8 cellular contexts compared by ENCODE assay signal in the genomic region with DNA sequence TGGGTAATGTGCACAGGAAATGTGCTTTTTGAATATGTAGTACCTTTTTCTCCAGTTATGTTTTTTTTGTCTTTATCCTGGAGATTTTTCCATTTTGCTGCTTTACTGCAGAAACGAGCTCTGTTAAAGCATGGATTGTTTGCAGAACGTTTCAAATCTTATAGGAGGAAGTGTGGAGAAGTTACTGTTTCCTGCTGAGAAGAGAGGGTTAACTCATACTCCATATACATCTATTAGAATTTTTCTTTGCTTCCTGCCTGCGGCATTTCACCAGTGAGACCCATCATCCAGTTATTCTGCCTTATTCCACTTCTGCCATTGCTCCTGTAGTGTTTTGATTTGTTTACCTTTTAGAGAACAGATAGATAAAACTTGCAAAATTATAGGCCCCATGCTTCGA. TPM values are rescaled to one million over a fixed set of nuclear protein-coding genes. Genes with fewer than 3 reads are reported as not detected.
DNase-seq lines count a peak whose midpoint lies in the region; ATAC-seq, FAIRE-seq and TF ChIP-seq lines count a peak whose summit lies in the region.

No MANE protein-coding gene starts in this region.

- no peaks in the 10 kb centered on the region for H3K9me3 ChIP-seq in A549
- H3K9me3 ChIP-seq in small intestine (ENCODE audit: control insufficient read depth, low read depth), result no peaks in the 10 kb centered on the region

- WGBS in A549 (ENCODE audit: missing lambda C conversion rate), result 3% methylated on average over 4 of the region's 4 CpGs
- WGBS in small intestine, 3 donors, result 0 to 2% (median 1%) methylated on average over 4 of the region's 4 CpGs

- no peaks in the 10 kb centered on the region for H3K36me3 ChIP-seq in small intestine (ENCODE audit: control insufficient read depth in 2 of 2, insufficient read depth in 2 of 2, low read length in 2 of 2)

- DNase-seq in A549 (ENCODE audit: low read depth in 1 of 2, low spot score in 1 of 2) (no peak), GM20000 (ENCODE audit: low spot score) (peak; percentile 14), glomerular visceral epithelial cell (ENCODE audit: extremely low spot score) (peak; percentile 28), small intestine (peak; percentile 22), KBM-7 (no peak), NCI-H1048 (lab: John Stamatoyannopoulos, UW) (no peak)

- CTCF ChIA-PET in A549 (lab: Yijun Ruan, JAX), result interaction anchor here (1.2 kb wide), 1 partner anchor 30 kb away, joined by 3 read pairs; no protein-coding TSS in a partner anchor

- no peak for TF ChIP-seq RAD21 in A549 (conservative IDR thresholded peaks at IDR 0.05 in 1 of 2, IDR thresholded peaks at IDR 0.05 in 1 of 2)

- no peak for TF ChIP-seq CTCF in A549 (IDR thresholded peaks at IDR 0.05)
- no peak for TF ChIP-seq CTCF in GM20000 (IDR thresholded peaks at IDR 0.05; ENCODE audit: extremely low read depth, missing control alignments)
- no peak for TF ChIP-seq CTCF in VCaP (conservative IDR thresholded peaks at IDR 0.05)

- in situ Hi-C loops in KBM-7 (cut with MboI; ENCODE audit: low pct_unique_long_range_greater_than_20kb, low sequenced_read_pairs), result no loop called here

- peak overlapping the region; percentile 90 for H3K4me2 ChIP-seq in A549

- H3K27me3 ChIP-seq in small intestine (ENCODE audit: control insufficient read depth in 2 of 2, insufficient read depth in 2 of 2, low read length in 2 of 2), result no peaks in the 10 kb centered on the region

- ATAC-seq in A549 (no peak), GM21717 (IDR thresholded peaks at IDR 0.05; ENCODE audit: unreplicated experiment) (no peak)

- no peak for TF ChIP-seq POLR2A in A549 (IDR thresholded peaks at IDR 0.05; ENCODE audit: low read length)

- H3K4me1 ChIP-seq in A549, result peaks cover 41% of the 10 kb centered on the region
- no peaks in the 10 kb centered on the region for H3K4me1 ChIP-seq in small intestine (ENCODE audit: control insufficient read depth in 2 of 2, insufficient read depth in 1 of 2, low read depth in 1 of 2, low read length in 1 of 2)

- H3K4me3 ChIP-seq in A549 (peak overlapping the region; percentile 68), small intestine (ENCODE audit: low read depth in 1 of 2, low read length in 2 of 2) (peak overlapping the region; percentile 77 to 97)

- peak overlapping the region; percentile 94 for H3K27ac ChIP-seq in A549
- H3K27ac ChIP-seq in VCaP, result peak overlapping the region; percentile 99
- peak overlapping the region; percentile 87 to 99 for H3K27ac ChIP-seq in small intestine (ENCODE audit: low read depth in 1 of 2, low read length in 1 of 2)

- FAIRE-seq in A549 (lab: Jason Lieb, UNC) (no peak), small intestine (lab: Jason Lieb, UNC) (no peak)

- POLR2A ChIA-PET in A549 (lab: Yijun Ruan, JAX), result no interaction called here

- no peak for TF ChIP-seq EP300 in A549 (IDR thresholded peaks at IDR 0.05)

TF ChIP-seq in A549, 52 proteins besides CTCF, POLR2A, EP300 and RAD21:
- TF ChIP-seq GATA3 (IDR thresholded peaks at IDR 0.05; ENCODE audit: borderline replicate concordance), result no peak
- TF ChIP-seq, protein P1, sequence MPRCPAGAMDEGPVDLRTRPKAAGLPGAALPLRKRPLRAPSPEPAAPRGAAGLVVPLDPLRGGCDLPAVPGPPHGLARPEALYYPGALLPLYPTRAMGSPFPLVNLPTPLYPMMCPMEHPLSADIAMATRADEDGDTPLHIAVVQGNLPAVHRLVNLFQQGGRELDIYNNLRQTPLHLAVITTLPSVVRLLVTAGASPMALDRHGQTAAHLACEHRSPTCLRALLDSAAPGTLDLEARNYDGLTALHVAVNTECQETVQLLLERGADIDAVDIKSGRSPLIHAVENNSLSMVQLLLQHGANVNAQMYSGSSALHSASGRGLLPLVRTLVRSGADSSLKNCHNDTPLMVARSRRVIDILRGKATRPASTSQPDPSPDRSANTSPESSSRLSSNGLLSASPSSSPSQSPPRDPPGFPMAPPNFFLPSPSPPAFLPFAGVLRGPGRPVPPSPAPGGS (IDR thresholded peaks at IDR 0.05), result no peak
- TF ChIP-seq, protein P2, sequence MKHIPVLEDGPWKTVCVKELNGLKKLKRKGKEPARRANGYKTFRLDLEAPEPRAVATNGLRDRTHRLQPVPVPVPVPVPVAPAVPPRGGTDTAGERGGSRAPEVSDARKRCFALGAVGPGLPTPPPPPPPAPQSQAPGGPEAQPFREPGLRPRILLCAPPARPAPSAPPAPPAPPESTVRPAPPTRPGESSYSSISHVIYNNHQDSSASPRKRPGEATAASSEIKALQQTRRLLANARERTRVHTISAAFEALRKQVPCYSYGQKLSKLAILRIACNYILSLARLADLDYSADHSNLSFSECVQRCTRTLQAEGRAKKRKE (CRISPR knock-in tag; IDR thresholded peaks at IDR 0.05; ENCODE audit: low read depth), result no peak
- no peak for TF ChIP-seq POLR2AphosphoS2 (conservative IDR thresholded peaks at IDR 0.05; ENCODE audit: low read length)
TF ChIP-seq in A549: peak in this region for 0.

RNA-seq across cellular contexts. Expression of a gene that starts 2.0 kb away (rescaled TPM):
- polyA plus RNA-seq in A549 (2011; rRNA removed) (20.8 and 21.1 TPM in 2 replicates), A549 (2017; fragmentation: RNase III; extraction: RNeasy Plus Mini Kit Qiagen cat#74134 plus additional on column Dnase treatment) (9.0 to 10.3 TPM (median 9.8 TPM) in 3 replicates), small intestine (10 to 100 TPM in 1 of 3 donors, 1 to 10 TPM in 2; 4.1 to 11.0 (median 6.0) TPM)
- polyA plus RNA-seq in A549 (2012; cell fraction: cytosol; rRNA removed), result 7.7 and 10.0 TPM in 2 replicates
- polyA plus RNA-seq in A549 (2012; cell fraction: nucleus; rRNA removed), result 9.9 and 12.3 TPM in 2 replicates
- 17.3 and 20.5 TPM in 2 replicates for polyA minus RNA-seq in A549 (2011; rRNA and poly(A)+ RNA removed)

RNA-seq across cellular contexts. Expression of a gene that starts 44.6 kb away (rescaled TPM):
- polyA plus RNA-seq in A549 (2011; rRNA removed) (87.2 and 92.6 TPM in 2 replicates), A549 (2017; fragmentation: RNase III; extraction: RNeasy Plus Mini Kit Qiagen cat#74134 plus additional on column Dnase treatment) (54.4 to 58.5 TPM (median 55.2 TPM) in 3 replicates), small intestine (10 to 100 TPM; 21.7 to 26.5 (median 24.4) TPM)
- polyA plus RNA-seq in A549 (2012; cell fraction: cytosol; rRNA removed), result 25.6 and 25.7 TPM in 2 replicates
- 49.0 and 75.3 TPM in 2 replicates for polyA plus RNA-seq in A549 (2012; cell fraction: nucleus; rRNA removed)
- polyA minus RNA-seq in A549 (2011; rRNA and poly(A)+ RNA removed), result 53.1 and 57.6 TPM in 2 replicates

Comparison
In these comparisons a context has a peak if more than half of its experiments do, and no peak if none do; other contexts are left out.
1. DNase-seq: peak in GM20000 (single experiment), glomerular visceral epithelial cell (single experiment) and small intestine (single experiment); none in A549 (0 of 2), KBM-7 (single experiment) and NCI-H1048 (single experiment).
2. Peak in every context shown above with its lines, with median percentiles within 50 percentile points of each other: H3K27ac ChIP-seq.